In genomic region chr5:80406980-80407734, GRCh38 we compare ENCODE assay signal across 8 cellular contexts. TPM values are rescaled to one million over a fixed set of nuclear protein-coding genes. Genes with fewer than 3 reads are reported as not detected.
DNase-seq lines count a peak whose midpoint lies in the region; ATAC-seq and TF ChIP-seq lines count a peak whose summit lies in the region.

No MANE protein-coding gene starts in this region.

- H3K27ac Mint-ChIP-seq in activated CD4-positive, alpha-beta T cell treated with anti-CD3 and anti-CD28 coated beads, Interleukin-2, amount 10 ng/mL, durations not matched to agents 24 days and 14 days = peak overlapping the region; percentile 99
- peak overlapping the region; percentile 99 for H3K27ac Mint-ChIP-seq in stimulated activated naive CD8-positive, alpha-beta T cell treated with anti-CD3 and anti-CD28 coated beads, Interleukin-15, Interleukin-2, amounts not matched to agents 100 ng/mL and 50 ng/mL, for 24 hours

- no peak for TF ChIP-seq CTCF in body of pancreas (IDR thresholded peaks at IDR 0.05)

- H3K27ac ChIP-seq in body of pancreas = peak overlapping the region; percentile 87 to 99 (median 96)
- H3K27ac ChIP-seq in layer of hippocampus (ENCODE audit: low read depth, low read length) = peak overlapping the region; percentile 98

- intact Hi-C loops in activated CD4-positive, alpha-beta T cell treated with anti-CD3 and anti-CD28 coated beads, Interleukin-2, amount 10 ng/mL, durations not matched to agents 24 days and 14 days (cut with micrococcal nuclease) = loop anchor here (2.0 to 10.0 kb wide), 6 partner anchors 150 to 1170 kb away; partner anchors contain the start of genes JMY, MTX3, SERINC5 and ZCCHC9
- intact Hi-C loops in body of pancreas (cut with DNase I) = no loop called here

- H3K4me1 Mint-ChIP-seq in activated CD4-positive, alpha-beta T cell treated with anti-CD3 and anti-CD28 coated beads, Interleukin-2, amount 10 ng/mL, durations not matched to agents 24 days and 14 days = peaks cover 15% of the 10 kb centered on the region
- H3K4me1 Mint-ChIP-seq in stimulated activated naive CD8-positive, alpha-beta T cell treated with anti-CD3 and anti-CD28 coated beads, Interleukin-15, Interleukin-2, amounts not matched to agents 100 ng/mL and 50 ng/mL, for 24 hours (ENCODE audit: low read depth) = peaks cover 22% of the 10 kb centered on the region

- H3K4me1 ChIP-seq in body of pancreas = peaks cover 25% of the 10 kb centered on the region

- H3K27me3 ChIP-seq in body of pancreas (no peaks in the 10 kb centered on the region), layer of hippocampus (ENCODE audit: control insufficient read depth, insufficient read depth, low read length) (no peaks in the 10 kb centered on the region)

- H3K36me3 Mint-ChIP-seq in activated CD4-positive, alpha-beta T cell treated with anti-CD3 and anti-CD28 coated beads, Interleukin-2, amount 10 ng/mL, durations not matched to agents 24 days and 14 days (ENCODE audit: low read depth) = no peaks in the 10 kb centered on the region
- H3K36me3 Mint-ChIP-seq in stimulated activated naive CD8-positive, alpha-beta T cell treated with anti-CD3 and anti-CD28 coated beads, Interleukin-15, Interleukin-2, amounts not matched to agents 100 ng/mL and 50 ng/mL, for 24 hours (ENCODE audit: low read depth) = no peaks in the 10 kb centered on the region

- peak overlapping the region; percentile 49 to 85 for H3K4me3 ChIP-seq in body of pancreas

- peak overlapping the region; percentile 97 for H3K4me3 Mint-ChIP-seq in activated CD4-positive, alpha-beta T cell treated with anti-CD3 and anti-CD28 coated beads, Interleukin-2, amount 10 ng/mL, durations not matched to agents 24 days and 14 days
- H3K4me3 Mint-ChIP-seq in stimulated activated naive CD8-positive, alpha-beta T cell treated with anti-CD3 and anti-CD28 coated beads, Interleukin-15, Interleukin-2, amounts not matched to agents 100 ng/mL and 50 ng/mL, for 24 hours = peak overlapping the region; percentile 93

- H3K9me3 Mint-ChIP-seq in activated CD4-positive, alpha-beta T cell treated with anti-CD3 and anti-CD28 coated beads, Interleukin-2, amount 10 ng/mL, durations not matched to agents 24 days and 14 days = no peaks in the 10 kb centered on the region
- H3K9me3 Mint-ChIP-seq in stimulated activated naive CD8-positive, alpha-beta T cell treated with anti-CD3 and anti-CD28 coated beads, Interleukin-15, Interleukin-2, amounts not matched to agents 100 ng/mL and 50 ng/mL, for 24 hours = no peaks in the 10 kb centered on the region

- H3K36me3 ChIP-seq in body of pancreas (replicated peaks in 1 of 2; ENCODE audit: insufficient read depth in 1 of 2, low read depth in 2 of 2) = no peaks in the 10 kb centered on the region

- peaks cover 7% of the 10 kb centered on the region for H3K27me3 Mint-ChIP-seq in activated CD4-positive, alpha-beta T cell treated with anti-CD3 and anti-CD28 coated beads, Interleukin-2, amount 10 ng/mL, durations not matched to agents 24 days and 14 days
- H3K27me3 Mint-ChIP-seq in stimulated activated naive CD8-positive, alpha-beta T cell treated with anti-CD3 and anti-CD28 coated beads, Interleukin-15, Interleukin-2, amounts not matched to agents 100 ng/mL and 50 ng/mL, for 24 hours = no peaks in the 10 kb centered on the region

- TF ChIP-seq POLR2A in body of pancreas (IDR thresholded peaks at IDR 0.05) = no peak

- 20 to 27% methylated on average over 30 to 31 of the region's 31 CpGs for WGBS in body of pancreas, 2 donors

- ATAC-seq in body of pancreas = no peak

- H3K9me3 ChIP-seq in body of pancreas = no peaks in the 10 kb centered on the region

- DNase-seq in activated CD4-positive, alpha-beta T cell treated with anti-CD3 and anti-CD28 coated beads, Interleukin-2, amount 10 ng/mL, durations not matched to agents 24 days and 14 days = peak; percentile 68
- no peak for DNase-seq in activated CD4-positive, alpha-beta T cell treated with anti-CD3 and anti-CD28 coated beads for 1 hour
- DNase-seq in NCI-H69 (lab: John Stamatoyannopoulos, UW) (peak; percentile 29), body of pancreas (peak; percentile 25 to 36 (median 30)), NCI-H2081 treated with DMSO at 0.1 percent for 48 hours (lab: John Stamatoyannopoulos, UW) (no peak), NCI-H526 (lab: John Stamatoyannopoulos, UW) (no peak)

RNA-seq across cellular contexts. Expression of gene ZFYVE16, which starts 0.7 kb away (rescaled TPM):
- total RNA-seq in activated CD4-positive, alpha-beta T cell treated with anti-CD3 and anti-CD28 coated beads, Interleukin-2, amount 10 ng/mL, durations not matched to agents 24 days and 14 days = 8.1 and 9.4 TPM in 2 replicates
- total RNA-seq in body of pancreas = 10 to 100 TPM; 10.2 to 19.5 TPM

Comparison
In these comparisons a context has a peak if more than half of its experiments do, and no peak if none do; other contexts are left out.
1. DNase-seq: peak in activated CD4-positive, alpha-beta T cell treated with anti-CD3 and anti-CD28 coated beads, Interleukin-2, amount 10 ng/mL, durations not matched to agents 24 days and 14 days (single experiment), NCI-H69 (single experiment) and body of pancreas (4 of 4); none in activated CD4-positive, alpha-beta T cell treated with anti-CD3 and anti-CD28 coated beads for 1 hour (single experiment), NCI-H2081 treated with DMSO at 0.1 percent for 48 hours (single experiment) and NCI-H526 (0 of 2).